ENCODE assay signal across 22 cellular contexts in genomic region chr4:19051751-19052296, GRCh38.
DNase-seq lines count a peak whose midpoint lies in the region; ATAC-seq and TF ChIP-seq lines count a peak whose summit lies in the region.
"Had no signal": no experiment of that assay in that cellular context is flagged by ENCODE, and none has a peak within 500 bp of the region (broad histone marks: within the 10 kb centered on the region; RNA-seq: fewer than 3 reads in every experiment).

No MANE protein-coding gene starts in this region.

- ATAC-seq in stimulated activated naive B cell treated with anti-CD40 and anti-IgM and Interleukin-4, amounts not matched to agents 10 μg/mL and 1 μg/mL and 100 μg/mL, for 72 hours (replicated peaks) = no peak
- ATAC-seq in upper lobe of right lung = no peak
- ATAC-seq: natural killer cell had no signal

- H3K4me1 ChIP-seq in smooth muscle cell (ENCODE audit: low read depth) (no peaks in the 10 kb centered on the region), upper lobe of right lung (no peaks in the 10 kb centered on the region)
- H3K4me1 ChIP-seq: Peyer's patch, thyroid gland had no signal

- no peaks in the 10 kb centered on the region for H3K79me2 ChIP-seq in smooth muscle cell (ENCODE audit: low read depth)

- H3K4me2 ChIP-seq in smooth muscle cell = no peak overlapping the region

- no peaks in the 10 kb centered on the region for H3K36me3 ChIP-seq in smooth muscle cell (ENCODE audit: low read depth)
- no peaks in the 10 kb centered on the region for H3K36me3 ChIP-seq in upper lobe of right lung
- H3K36me3 ChIP-seq: adrenal gland, cardiac muscle cell, Peyer's patch, thyroid gland had no signal

- peaks cover 0 to 1% of the 10 kb centered on the region in 2 donors for H3K9me3 Mint-ChIP-seq in stimulated activated naive B cell treated with anti-CD40 and anti-IgM and Interleukin-4, amounts not matched to agents 10 μg/mL and 1 μg/mL and 100 μg/mL, for 72 hours
- H3K9me3 Mint-ChIP-seq: dendritic cell treated with granulocyte-macrophage colony-stimulating factor and Interleukin-4, amounts not matched to agents 40 ng/mL and 50 ng/mL, for 4 days had no signal

- H3K27me3 ChIP-seq in smooth muscle cell (ENCODE audit: low read depth) (no peaks in the 10 kb centered on the region), upper lobe of right lung (no peaks in the 10 kb centered on the region)
- H3K27me3 ChIP-seq: adrenal gland, cardiac muscle cell, Peyer's patch, thyroid gland had no signal

- H3K27ac Mint-ChIP-seq in stimulated activated naive B cell treated with anti-CD40 and anti-IgM and Interleukin-4, amounts not matched to agents 10 μg/mL and 1 μg/mL and 100 μg/mL, for 72 hours = no peak overlapping the region
- H3K27ac Mint-ChIP-seq: activated CD4-positive, alpha-beta memory T cell treated with anti-CD3 and anti-CD28 coated beads, Interleukin-2, amount 10 ng/mL, durations not matched to agents 7 days and 5 days; dendritic cell treated with granulocyte-macrophage colony-stimulating factor and Interleukin-4, amounts not matched to agents 40 ng/mL and 50 ng/mL, for 4 days; natural killer cell had no signal

- no peak overlapping the region for H3K9ac ChIP-seq in smooth muscle cell (ENCODE audit: low read depth)

- H3K4me3 Mint-ChIP-seq in stimulated activated naive B cell treated with anti-CD40 and anti-IgM and Interleukin-4, amounts not matched to agents 10 μg/mL and 1 μg/mL and 100 μg/mL, for 72 hours = no peak overlapping the region
- H3K4me3 Mint-ChIP-seq: activated CD4-positive, alpha-beta memory T cell treated with anti-CD3 and anti-CD28 coated beads, Interleukin-2, amount 10 ng/mL, durations not matched to agents 7 days and 5 days; dendritic cell treated with granulocyte-macrophage colony-stimulating factor and Interleukin-4, amounts not matched to agents 40 ng/mL and 50 ng/mL, for 4 days; natural killer cell had no signal

- intact Hi-C loops in upper lobe of right lung (cut with DNase I) = no loop called here

- no peaks in the 10 kb centered on the region for H3K9me3 ChIP-seq in smooth muscle cell (replicated peaks; ENCODE audit: low read depth)
- no peaks in the 10 kb centered on the region for H3K9me3 ChIP-seq in upper lobe of right lung
- H3K9me3 ChIP-seq: adrenal gland, Peyer's patch, thyroid gland had no signal

- no peaks in the 10 kb centered on the region for H3F3A ChIP-seq in smooth muscle cell (ENCODE audit: low read depth)

- TF ChIP-seq CTCF in smooth muscle cell (IDR thresholded peaks at IDR 0.05; ENCODE audit: borderline replicate concordance, insufficient read depth, poor library complexity, severe bottlenecking) (no peak), upper lobe of right lung (IDR thresholded peaks at IDR 0.05) (no peak)

- H3K27ac ChIP-seq in smooth muscle cell (ENCODE audit: low read depth) (no peak overlapping the region), upper lobe of right lung (no peak overlapping the region)
- H3K27ac ChIP-seq: adrenal gland, cardiac muscle cell, Peyer's patch, thyroid gland had no signal

- no peaks in the 10 kb centered on the region for H3K27me3 Mint-ChIP-seq in stimulated activated naive B cell treated with anti-CD40 and anti-IgM and Interleukin-4, amounts not matched to agents 10 μg/mL and 1 μg/mL and 100 μg/mL, for 72 hours
- H3K27me3 Mint-ChIP-seq: activated CD4-positive, alpha-beta memory T cell treated with anti-CD3 and anti-CD28 coated beads, Interleukin-2, amount 10 ng/mL, durations not matched to agents 7 days and 5 days; dendritic cell treated with granulocyte-macrophage colony-stimulating factor and Interleukin-4, amounts not matched to agents 40 ng/mL and 50 ng/mL, for 4 days had no signal

- no peaks in the 10 kb centered on the region for H4K20me1 ChIP-seq in smooth muscle cell (ENCODE audit: low read depth)

- peak overlapping the region; percentile 17 for H2AFZ ChIP-seq in smooth muscle cell (ENCODE audit: low read depth)

- H3K4me1 Mint-ChIP-seq in stimulated activated naive B cell treated with anti-CD40 and anti-IgM and Interleukin-4, amounts not matched to agents 10 μg/mL and 1 μg/mL and 100 μg/mL, for 72 hours = no peaks in the 10 kb centered on the region
- H3K4me1 Mint-ChIP-seq: activated CD4-positive, alpha-beta memory T cell treated with anti-CD3 and anti-CD28 coated beads, Interleukin-2, amount 10 ng/mL, durations not matched to agents 7 days and 5 days; natural killer cell had no signal

- no peaks in the 10 kb centered on the region for H3K36me3 Mint-ChIP-seq in stimulated activated naive B cell treated with anti-CD40 and anti-IgM and Interleukin-4, amounts not matched to agents 10 μg/mL and 1 μg/mL and 100 μg/mL, for 72 hours

- 53% methylated on average over 6 of the region's 6 CpGs for WGBS in smooth muscle cell (ENCODE audit: low lambda C conversion rate)

- H3K4me3 ChIP-seq in smooth muscle cell (no peak overlapping the region), upper lobe of right lung (no peak overlapping the region)
- H3K4me3 ChIP-seq: adrenal gland, cardiac muscle cell, Peyer's patch, thyroid gland had no signal

- DNase-seq in M059J (ENCODE audit: low read depth) (peak; percentile 9), islet precursor cell (peak; percentile 85), smooth muscle cell (lab: John Stamatoyannopoulos, UW; ENCODE audit: unreplicated experiment) (no peak), upper lobe of right lung (no peak)
- DNase-seq in stimulated activated naive CD4-positive, alpha-beta T cell treated with Interleukin-2 at 50 U/mL for 16 hours (lab: John Stamatoyannopoulos, UW) = no peak
- DNase-seq in stimulated activated naive B cell treated with anti-CD40 and anti-IgM and Interleukin-4, amounts not matched to agents 10 μg/mL and 1 μg/mL and 100 μg/mL, for 72 hours = no peak
- DNase-seq: activated CD4-positive, alpha-beta memory T cell treated with anti-CD3 and anti-CD28 coated beads, Interleukin-2, amount 10 ng/mL, durations not matched to agents 7 days and 5 days; DMS53; hippocampal formation; Kasumi-1; mammary epithelial cell; natural killer cell; Peyer's patch; posterior cingulate gyrus; stimulated activated CD4-positive, alpha-beta T cell treated with anti-CD3 and anti-CD28 coated beads, Interleukin-2, amount 100 ng/mL, for 24 hours; stimulated activated naive CD4-positive, alpha-beta T cell; T-helper 2 cell; thyroid gland had no signal

TF ChIP-seq in PFSK-1, 5 proteins besides CTCF, POLR2A, EP300 and RAD21:
- TF ChIP-seq POLR2AphosphoS5 (IDR thresholded peaks at IDR 0.05; ENCODE audit: low read depth, low read length) (0 out of 2 replicates have a peak, but pooled peaks have one; percentile 34), TAF1 (IDR thresholded peaks at IDR 0.05; ENCODE audit: borderline replicate concordance, insufficient read depth, low read length) (no peak)
TF ChIP-seq in PFSK-1: peak in this region for 1.

Comparison
In these comparisons a context has a peak if more than half of its experiments do, and no peak if none do; other contexts are left out.
1. DNase-seq: peak in M059J (single experiment) and islet precursor cell (single experiment); none in smooth muscle cell (single experiment), stimulated activated naive CD4-positive, alpha-beta T cell treated with Interleukin-2 at 50 U/mL for 16 hours (single experiment), stimulated activated naive B cell treated with anti-CD40 and anti-IgM and Interleukin-4, amounts not matched to agents 10 μg/mL and 1 μg/mL and 100 μg/mL, for 72 hours (single experiment) and upper lobe of right lung (single experiment).